In genomic region chr21:43190544-43191340, GRCh38 we compare ENCODE assay signal across 27 cellular contexts. TPM values are rescaled to one million over a fixed set of nuclear protein-coding genes. Genes with fewer than 3 reads are reported as not detected.
A peak's percentile ranks its signal among the peaks of the same experiment; 100 is the strongest.
DNase-seq lines count a peak whose midpoint lies in the region; ATAC-seq and TF ChIP-seq lines count a peak whose summit lies in the region.
"Had no signal": no experiment of that assay in that cellular context is flagged by ENCODE, and none has a peak within 500 bp of the region (broad histone marks: within the 10 kb centered on the region; RNA-seq: fewer than 3 reads in every experiment).

No MANE protein-coding gene starts in this region.

- no peak overlapping the region for H2BK15ac ChIP-seq in IMR-90 (ENCODE audit: low read depth, low read length)

- in situ Hi-C loops in IMR-90 (cut with MboI; ENCODE audit: low sequenced_read_pairs): no loop called here

- dilution Hi-C loops in IMR-90 (cut with HindIII; ENCODE audit: low sequenced_read_pairs, unreplicated experiment): no loop called here

- no peak overlapping the region for H3K4me3 ChIP-seq in IMR-90 (ENCODE audit: insufficient read depth, low read depth, low read length)
- no peak overlapping the region for H3K4me3 ChIP-seq in endodermal cell (ENCODE audit: low read length)
- no peak overlapping the region for H3K4me3 ChIP-seq in prostate gland
- H3K4me3 ChIP-seq: gastrocnemius medialis, psoas muscle, stomach had no signal

- no peak overlapping the region for H2AFZ ChIP-seq in IMR-90 (replicated peaks; ENCODE audit: low read length, poor library complexity)

- no peak overlapping the region for H2BK20ac ChIP-seq in IMR-90 (ENCODE audit: low read depth, low read length)

- no peak overlapping the region for H3K18ac ChIP-seq in IMR-90 (ENCODE audit: low read depth, low read length)

- H3K27ac ChIP-seq in IMR-90 (ENCODE audit: insufficient read depth, low read length) (no peak overlapping the region), endodermal cell (ENCODE audit: low read depth, low read length) (no peak overlapping the region), prostate gland (no peak overlapping the region)
- H3K27ac ChIP-seq: gastrocnemius medialis, psoas muscle, stomach had no signal

- H3K4me1 Mint-ChIP-seq in activated CD4-positive, alpha-beta memory T cell treated with anti-CD3 and anti-CD28 coated beads, Interleukin-2, amount 10 ng/mL, durations not matched to agents 7 days and 5 days: peaks cover 2% of the 10 kb centered on the region
- no peaks in the 10 kb centered on the region for H3K4me1 Mint-ChIP-seq in activated CD4-positive, alpha-beta memory T cell treated with anti-CD3 and anti-CD28 coated beads for 36 hours (ENCODE audit: low read depth)
- H3K4me1 Mint-ChIP-seq in endodermal cell: peaks cover 2% of the 10 kb centered on the region

- H3K27ac Mint-ChIP-seq in activated CD4-positive, alpha-beta memory T cell treated with anti-CD3 and anti-CD28 coated beads, Interleukin-2, amount 10 ng/mL, durations not matched to agents 7 days and 5 days: no peak overlapping the region
- H3K27ac Mint-ChIP-seq in activated CD4-positive, alpha-beta memory T cell treated with anti-CD3 and anti-CD28 coated beads for 36 hours: no peak overlapping the region
- no peak overlapping the region for H3K27ac Mint-ChIP-seq in endodermal cell
- H3K27ac Mint-ChIP-seq: activated CD4-positive, alpha-beta T cell treated with anti-CD3 and anti-CD28 coated beads, Interleukin-2, amount 10 ng/mL, durations not matched to agents 24 days and 14 days; T-cell had no signal

- ATAC-seq in IMR-90 (ENCODE audit: low read depth): no peak
- ATAC-seq: esophagus mucosa, gastrocnemius medialis, psoas muscle, T-cell had no signal

- no peak overlapping the region for H3K4ac ChIP-seq in IMR-90 (ENCODE audit: low read depth, low read length)

- no peak overlapping the region for H3K23ac ChIP-seq in IMR-90 (ENCODE audit: low read depth, low read length)

- no peaks in the 10 kb centered on the region for H3K36me3 ChIP-seq in IMR-90 (ENCODE audit: control insufficient read depth, insufficient read depth, low read length)
- H3K36me3 ChIP-seq in endodermal cell (ENCODE audit: control insufficient read depth, insufficient read depth, low read length): no peaks in the 10 kb centered on the region
- H3K36me3 ChIP-seq in prostate gland: no peaks in the 10 kb centered on the region
- H3K36me3 ChIP-seq: gastrocnemius medialis, stomach had no signal

- peak overlapping the region; percentile 11; the same call in 1 of the 2 replicates for H2AK5ac ChIP-seq in IMR-90 (ENCODE audit: low read depth, low read length)

- no peak for TF ChIP-seq RAD21 in IMR-90 (IDR thresholded peaks at IDR 0.05; ENCODE audit: low read length)

- H2BK5ac ChIP-seq in IMR-90 (ENCODE audit: low read depth, low read length, poor library complexity, severe bottlenecking): no peak overlapping the region

- intact Hi-C loops in activated CD4-positive, alpha-beta memory T cell treated with anti-CD3 and anti-CD28 coated beads for 36 hours (cut with micrococcal nuclease): no loop called here
- intact Hi-C loops in IMR-90 (cut with micrococcal nuclease) (no loop called here), prostate gland (cut with DNase I) (no loop called here)

- H4K20me1 ChIP-seq in IMR-90 (ENCODE audit: insufficient read depth, low read length): no peaks in the 10 kb centered on the region

- TF ChIP-seq POLR2A in IMR-90 (IDR thresholded peaks at IDR 0.05; ENCODE audit: low read depth, low read length) (no peak), prostate gland (IDR thresholded peaks at IDR 0.05) (no peak)

- no peaks in the 10 kb centered on the region for H3K9me3 Mint-ChIP-seq in activated CD4-positive, alpha-beta memory T cell treated with anti-CD3 and anti-CD28 coated beads, Interleukin-2, amount 10 ng/mL, durations not matched to agents 7 days and 5 days
- H3K9me3 Mint-ChIP-seq in activated CD4-positive, alpha-beta memory T cell treated with anti-CD3 and anti-CD28 coated beads for 36 hours: no peaks in the 10 kb centered on the region
- H3K9me3 Mint-ChIP-seq in endodermal cell: no peaks in the 10 kb centered on the region
- H3K9me3 Mint-ChIP-seq: activated CD4-positive, alpha-beta T cell treated with anti-CD3 and anti-CD28 coated beads, Interleukin-2, amount 10 ng/mL, durations not matched to agents 24 days and 14 days; nephron; T-cell had no signal

- no peaks in the 10 kb centered on the region for H3K9me3 ChIP-seq in IMR-90 (ENCODE audit: control insufficient read depth, insufficient read depth, low read length)
- no peaks in the 10 kb centered on the region for H3K9me3 ChIP-seq in endodermal cell (ENCODE audit: control insufficient read depth, low read length)
- H3K9me3 ChIP-seq in prostate gland: no peaks in the 10 kb centered on the region
- H3K9me3 ChIP-seq: Caco-2, gastrocnemius medialis, psoas muscle, stomach had no signal

- H3K56ac ChIP-seq in IMR-90 (ENCODE audit: extremely low read depth, insufficient read depth, low read length): no peak overlapping the region

- no peak overlapping the region for H3K4me2 ChIP-seq in IMR-90 (ENCODE audit: low read depth, low read length)

- H3K4me1 ChIP-seq in IMR-90 (ENCODE audit: control insufficient read depth, insufficient read depth, low read length) (peaks cover 2% of the 10 kb centered on the region; the same call in 1 of the 2 replicates), endodermal cell (ENCODE audit: control insufficient read depth, insufficient read depth, low read length) (no peaks in the 10 kb centered on the region), prostate gland (replicated peaks) (no peaks in the 10 kb centered on the region)
- H3K4me1 ChIP-seq: psoas muscle had no signal

- no TSS peak for BruUV-seq in IMR-90 (replicated peaks; lab: Mats Ljungman, UMichigan)

- POLR2A ChIA-PET in activated CD4-positive, alpha-beta memory T cell treated with anti-CD3 and anti-CD28 coated beads, Interleukin-2, amount 10 ng/mL, durations not matched to agents 7 days and 5 days (lab: Charles Lee): no interaction called here
- POLR2A ChIA-PET in activated CD4-positive, alpha-beta memory T cell treated with anti-CD3 and anti-CD28 coated beads for 36 hours (lab: Charles Lee): no interaction called here
- POLR2A ChIA-PET in IMR-90 (lab: Charles Lee; ENCODE audit: unreplicated experiment): no interaction called here

- H3K14ac ChIP-seq in IMR-90 (replicated peaks; ENCODE audit: low read depth, low read length): no peak overlapping the region

- no peak overlapping the region for H4K91ac ChIP-seq in IMR-90 (ENCODE audit: insufficient read depth, low read depth, low read length)

- H4K5ac ChIP-seq in IMR-90 (ENCODE audit: low read depth, low read length): no peak overlapping the region

- H3K9me1 ChIP-seq in IMR-90 (ENCODE audit: insufficient read depth, low read length): peaks cover 8% of the 10 kb centered on the region

- no peak overlapping the region for H2AK9ac ChIP-seq in IMR-90 (replicated peaks; ENCODE audit: low read depth, low read length, poor library complexity)

- H3K9ac ChIP-seq in IMR-90 (ENCODE audit: low read depth, low read length) (no peak overlapping the region), endodermal cell (ENCODE audit: extremely low read depth, low read length, poor library complexity, severe bottlenecking) (no peak overlapping the region)

- H3K79me1 ChIP-seq in IMR-90 (ENCODE audit: low read depth in 1 of 2, low read length in 2 of 2): no peaks in the 10 kb centered on the region

- TF ChIP-seq CTCF in IMR-90 (conservative IDR thresholded peaks at IDR 0.05; ENCODE audit: low read depth, low read length) (no peak), endodermal cell (conservative IDR thresholded peaks at IDR 0.05) (peak; percentile 55), prostate gland (IDR thresholded peaks at IDR 0.05) (no peak)

- no peak overlapping the region for H3K4me3 Mint-ChIP-seq in activated CD4-positive, alpha-beta memory T cell treated with anti-CD3 and anti-CD28 coated beads, Interleukin-2, amount 10 ng/mL, durations not matched to agents 7 days and 5 days
- H3K4me3 Mint-ChIP-seq in activated CD4-positive, alpha-beta memory T cell treated with anti-CD3 and anti-CD28 coated beads for 36 hours: no peak overlapping the region
- H3K4me3 Mint-ChIP-seq in endodermal cell: no peak overlapping the region
- H3K4me3 Mint-ChIP-seq: activated CD4-positive, alpha-beta T cell treated with anti-CD3 and anti-CD28 coated beads, Interleukin-2, amount 10 ng/mL, durations not matched to agents 24 days and 14 days; nephron; T-cell had no signal

- peaks cover 2% of the 10 kb centered on the region for H3K27me3 Mint-ChIP-seq in activated CD4-positive, alpha-beta memory T cell treated with anti-CD3 and anti-CD28 coated beads, Interleukin-2, amount 10 ng/mL, durations not matched to agents 7 days and 5 days
- peaks cover 3% of the 10 kb centered on the region for H3K27me3 Mint-ChIP-seq in activated CD4-positive, alpha-beta memory T cell treated with anti-CD3 and anti-CD28 coated beads for 36 hours
- H3K27me3 Mint-ChIP-seq in endodermal cell (ENCODE audit: insufficient read depth): peaks cover 9% of the 10 kb centered on the region

- peak; percentile 6 for DNase-seq in activated CD4-positive, alpha-beta memory T cell treated with anti-CD3 and anti-CD28 coated beads, Interleukin-2, amount 10 ng/mL, durations not matched to agents 7 days and 5 days
- DNase-seq in activated CD4-positive, alpha-beta memory T cell treated with anti-CD3 and anti-CD28 coated beads for 36 hours: no peak
- no peak for DNase-seq in IMR-90
- peak; percentile 42 for DNase-seq in endodermal cell
- peak; percentile 3 for DNase-seq in prostate gland (ENCODE audit: low spot score)
- DNase-seq in NCI-H1417 (lab: John Stamatoyannopoulos, UW): no peak
- DNase-seq in NCI-H774 (lab: John Stamatoyannopoulos, UW): no peak
- DNase-seq in stimulated activated CD8-positive, alpha-beta memory T cell treated with anti-CD3 and anti-CD28 coated beads, Interleukin-4, amount 100 ng/mL, for 48 hours: no peak
- DNase-seq: 8988T; activated CD4-positive, alpha-beta T cell treated with anti-CD3 and anti-CD28 coated beads, Interleukin-2, amount 10 ng/mL, durations not matched to agents 24 days and 14 days; activated naive CD4-positive, alpha-beta T cell treated with Interleukin-2 at 50 U/mL for 16 hours; activated T-cell treated with anti-CD3 and anti-CD28 coated beads for 4 hours; effector CD8-positive, alpha-beta T cell; kidney glomerular epithelial cell; NCI-H1417 treated with DMSO at 0.1 percent for 48 hours; NCI-H2171 treated with DMSO at 0.1 percent for 48 hours; SIG-M5; stimulated activated CD4-positive, alpha-beta T cell treated with anti-CD3 and anti-CD28 coated beads, Interleukin-4, amount 100 ng/mL, for 24 hours; stomach had no signal

- no peak overlapping the region for H4K8ac ChIP-seq in IMR-90 (ENCODE audit: low read depth in 2 of 2, low read length in 2 of 2)

- CTCF ChIA-PET in activated CD4-positive, alpha-beta memory T cell treated with anti-CD3 and anti-CD28 coated beads, Interleukin-2, amount 10 ng/mL, durations not matched to agents 7 days and 5 days (lab: Charles Lee): no interaction called here
- CTCF ChIA-PET in activated CD4-positive, alpha-beta memory T cell treated with anti-CD3 and anti-CD28 coated beads for 36 hours (lab: Charles Lee): no interaction called here
- CTCF ChIA-PET in IMR-90 (lab: Yijun Ruan, JAX): no interaction called here

- H2BK120ac ChIP-seq in IMR-90 (ENCODE audit: low read depth, low read length): no peak overlapping the region

- peaks cover 23% of the 10 kb centered on the region for H3K27me3 ChIP-seq in IMR-90 (ENCODE audit: control insufficient read depth, insufficient read depth, low read length)
- no peaks in the 10 kb centered on the region for H3K27me3 ChIP-seq in endodermal cell (ENCODE audit: control insufficient read depth, insufficient read depth, low read length, poor library complexity, severe bottlenecking)
- H3K27me3 ChIP-seq in prostate gland (replicated peaks; ENCODE audit: insufficient read depth): no peaks in the 10 kb centered on the region

- no peaks in the 10 kb centered on the region for H3K36me3 Mint-ChIP-seq in activated CD4-positive, alpha-beta memory T cell treated with anti-CD3 and anti-CD28 coated beads, Interleukin-2, amount 10 ng/mL, durations not matched to agents 7 days and 5 days (ENCODE audit: low read depth)
- H3K36me3 Mint-ChIP-seq in activated CD4-positive, alpha-beta memory T cell treated with anti-CD3 and anti-CD28 coated beads for 36 hours: no peaks in the 10 kb centered on the region
- H3K36me3 Mint-ChIP-seq in endodermal cell (ENCODE audit: low read depth): no peaks in the 10 kb centered on the region

- WGBS in IMR-90 (ENCODE audit: extremely low coverage in 2 of 2, insufficient read length in 1 of 2), 2 experiments: 91% methylated on average over 4 of the region's 13 CpGs; no CpG with 5 or more reads in 1 of the 2 experiments
- 88 to 92% methylated on average over 8 to 13 of the region's 13 CpGs for WGBS in endodermal cell (ENCODE audit: insufficient coverage in 1 of 2, insufficient read length in 1 of 2), 2 experiments
- 89% methylated on average over 11 of the region's 13 CpGs for WGBS in prostate gland

RNA-seq across cellular contexts. Expression of gene CRYAA, which starts 21.9 kb away (rescaled TPM):
- not detected for total RNA-seq in activated CD4-positive, alpha-beta memory T cell treated with anti-CD3 and anti-CD28 coated beads, Interleukin-2, amount 10 ng/mL, durations not matched to agents 7 days and 5 days
- not detected for total RNA-seq in activated CD4-positive, alpha-beta memory T cell treated with anti-CD3 and anti-CD28 coated beads for 36 hours
- total RNA-seq in IMR-90 (2012; rRNA removed) (not detected in 2 replicates), endodermal cell (not detected), prostate gland (not detected)
- polyA plus RNA-seq in IMR-90 (2012; rRNA removed): not detected in 2 replicates
- polyA plus RNA-seq in IMR-90 (2012; cell fraction: cytosol; rRNA removed): not detected in 2 replicates
- not detected in 2 replicates for polyA plus RNA-seq in IMR-90 (2012; cell fraction: nucleus; rRNA removed; ENCODE audit: low replicate concordance)
- not detected for polyA plus RNA-seq in endodermal cell (2013, experiment 1 of 2)
- not detected for polyA plus RNA-seq in endodermal cell (2013, experiment 2 of 2)
- total RNA-seq: activated CD4-positive, alpha-beta T cell treated with anti-CD3 and anti-CD28 coated beads, Interleukin-2, amount 10 ng/mL, durations not matched to agents 24 days and 14 days; Caco-2; Daoy; esophagus mucosa; gastrocnemius medialis; OCI-LY7; psoas muscle; stomach; T-cell had no signal
- polyA plus RNA-seq: psoas muscle, stomach had no signal

Comparison
In these comparisons a context has a peak if more than half of its experiments do, and no peak if none do; other contexts are left out.
1. DNase-seq: peak in activated CD4-positive, alpha-beta memory T cell treated with anti-CD3 and anti-CD28 coated beads, Interleukin-2, amount 10 ng/mL, durations not matched to agents 7 days and 5 days (single experiment), endodermal cell (single experiment) and prostate gland (single experiment); none in activated CD4-positive, alpha-beta memory T cell treated with anti-CD3 and anti-CD28 coated beads for 36 hours (single experiment), IMR-90 (single experiment), NCI-H1417 (0 of 3), NCI-H774 (single experiment) and stimulated activated CD8-positive, alpha-beta memory T cell treated with anti-CD3 and anti-CD28 coated beads, Interleukin-4, amount 100 ng/mL, for 48 hours (single experiment).